8 cellular contexts compared by ENCODE assay signal in the genomic region with DNA sequence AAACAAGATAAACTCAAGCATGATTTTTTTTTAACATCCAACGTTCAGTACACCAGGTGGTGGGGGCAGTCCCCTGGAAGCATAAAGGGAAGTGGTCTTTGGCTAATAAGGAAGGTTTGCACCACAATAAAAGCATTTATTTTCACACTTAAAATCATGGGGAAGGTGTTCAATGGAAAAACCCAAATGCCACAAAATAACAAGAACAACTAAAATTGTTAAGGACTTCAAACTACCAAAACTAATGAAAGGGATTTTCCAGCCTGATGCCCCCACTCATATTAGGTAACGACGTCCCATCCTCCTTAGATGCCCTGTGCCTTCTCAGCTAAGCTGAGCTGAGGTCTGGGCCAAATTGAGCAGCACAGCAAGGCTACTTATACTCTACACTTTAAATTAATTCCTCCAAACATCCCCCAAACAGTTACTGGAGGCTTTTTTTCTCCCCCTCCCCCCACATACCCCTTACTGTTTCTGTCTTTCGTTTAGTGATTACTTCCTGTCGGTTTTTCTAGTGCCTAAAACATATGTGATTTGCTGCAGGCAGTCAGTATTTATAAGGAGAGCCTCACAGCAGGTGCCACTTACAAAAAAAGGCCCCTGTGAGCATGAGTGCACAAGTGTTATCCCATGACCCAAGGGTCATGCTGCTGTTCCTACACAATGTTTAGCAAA.
A peak's percentile ranks its signal among the peaks of the same experiment; 100 is the strongest.
DNase-seq lines count a peak whose midpoint lies in the region; ATAC-seq, FAIRE-seq and TF ChIP-seq lines count a peak whose summit lies in the region.

No MANE protein-coding gene starts in this region.

- BruUV-seq in HepG2 (replicated peaks; lab: Mats Ljungman, UMichigan): no TSS peak

- TF ChIP-seq EP300 in HepG2 (IDR thresholded peaks at IDR 0.05; ENCODE audit: low read depth in 2 of 2, low read length in 2 of 2) (no peak), HepG2 (CRISPR knock-in tag; IDR thresholded peaks at IDR 0.05; ENCODE audit: borderline replicate concordance) (no peak)

- in situ Hi-C loops in HepG2 (cut with HindIII; ENCODE audit: extremely low pct_ligation_motif_present, low pct_unique_long_range_greater_than_20kb): no loop called here

- TF ChIP-seq CTCF in thyroid gland (IDR thresholded peaks at IDR 0.05) (no peak), hepatocyte (IDR thresholded peaks at IDR 0.05; ENCODE audit: poor library complexity) (no peak), HepG2 (CRISPR knock-in tag; IDR thresholded peaks at IDR 0.05) (no peak)

- H3K4me1 ChIP-seq in thyroid gland (no peaks in the 10 kb centered on the region), hepatocyte (ENCODE audit: insufficient read depth) (no peaks in the 10 kb centered on the region), HepG2 (ENCODE audit: insufficient read depth, low read length) (peaks cover 4% of the 10 kb centered on the region)

- POLR2A ChIA-PET in HepG2 (lab: Yijun Ruan, JAX): no interaction called here

- ATAC-seq in GM18909 (IDR thresholded peaks at IDR 0.05; ENCODE audit: poor library complexity, unreplicated experiment): peak; percentile 77
- peak; percentile 72 for ATAC-seq in HG02642 (IDR thresholded peaks at IDR 0.05; ENCODE audit: poor library complexity, unreplicated experiment)
- peak; percentile 74 for ATAC-seq in memory B cell (ENCODE audit: low read depth)
- ATAC-seq in HepG2: no peak

- TF ChIP-seq POLR2A in thyroid gland (IDR thresholded peaks at IDR 0.05) (no peak), HepG2 (IDR thresholded peaks at IDR 0.05; ENCODE audit: insufficient read depth in 1 of 2, low read depth in 2 of 2, low read length in 2 of 2) (no peak)

- H3K4me2 ChIP-seq in hepatocyte: no peak overlapping the region
- H3K4me2 ChIP-seq in HepG2 (ENCODE audit: low read depth, low read length): no peak overlapping the region

- 55 to 56% methylated on average over 5 of the region's 5 CpGs for WGBS in thyroid gland, 2 donors
- WGBS in hepatocyte (ENCODE audit: low lambda C conversion rate, missing lambda C conversion rate): 39% methylated on average over 5 of the region's 5 CpGs
- WGBS in HepG2 (ENCODE audit: low lambda C conversion rate): 37% methylated on average over 5 of the region's 5 CpGs

- H3K36me3 ChIP-seq in thyroid gland: no peaks in the 10 kb centered on the region
- H3K36me3 ChIP-seq in hepatocyte (replicated peaks; ENCODE audit: insufficient read depth, low read depth): no peaks in the 10 kb centered on the region
- no peaks in the 10 kb centered on the region for H3K36me3 ChIP-seq in HepG2 (replicated peaks in 1 of 2; ENCODE audit: control insufficient read depth in 1 of 2, insufficient read depth in 2 of 2, low read length in 2 of 2)

- CTCF ChIA-PET in HepG2 (lab: Yijun Ruan, JAX; ENCODE audit: low intra/inter-chr PET ratio, low total read pairs): no interaction called here

- H3K27me3 ChIP-seq in thyroid gland: no peaks in the 10 kb centered on the region
- H3K27me3 ChIP-seq in hepatocyte: no peaks in the 10 kb centered on the region
- H3K27me3 ChIP-seq in HepG2 (ENCODE audit: control insufficient read depth in 1 of 2, insufficient read depth in 2 of 2, low read length in 2 of 2): no peaks in the 10 kb centered on the region

- peaks cover 29% of the 10 kb centered on the region for H3K4me1 Mint-ChIP-seq in memory B cell

- no peak overlapping the region for H3K9ac ChIP-seq in HepG2 (ENCODE audit: insufficient read depth, low read depth, low read length)

- H3K27ac Mint-ChIP-seq in memory B cell: peak overlapping the region; percentile 93

- H3K9me3 ChIP-seq in thyroid gland (no peaks in the 10 kb centered on the region), hepatocyte (ENCODE audit: low read depth) (no peaks in the 10 kb centered on the region), HepG2 (ENCODE audit: low read length) (no peaks in the 10 kb centered on the region)

- no peaks in the 10 kb centered on the region for H3K79me2 ChIP-seq in hepatocyte
- H3K79me2 ChIP-seq in HepG2 (ENCODE audit: insufficient read depth, low read length): no peaks in the 10 kb centered on the region

- H3K27ac ChIP-seq in thyroid gland: no peak overlapping the region
- no peak overlapping the region for H3K27ac ChIP-seq in hepatocyte
- H3K27ac ChIP-seq in HepG2 (ENCODE audit: extremely low read length, insufficient read depth, low read length): no peak overlapping the region

- intact Hi-C loops in thyroid gland (cut with DNase I) (no loop called here), HepG2 (cut with micrococcal nuclease; ENCODE audit: unreplicated experiment) (no loop called here)

- peak overlapping the region; percentile 72 for H3K4me3 Mint-ChIP-seq in memory B cell

- no peak for FAIRE-seq in HepG2 (lab: Jason Lieb, UNC)

- H3K4me3 ChIP-seq in thyroid gland (replicated peaks in 1 of 3): no peak overlapping the region
- no peak overlapping the region for H3K4me3 ChIP-seq in hepatocyte
- no peak overlapping the region for H3K4me3 ChIP-seq in HepG2 (replicated peaks in 1 of 3; ENCODE audit: insufficient read depth in 1 of 3, low read depth in 2 of 3, low read length in 3 of 3)

- no peak overlapping the region for H2AFZ ChIP-seq in hepatocyte
- no peak overlapping the region for H2AFZ ChIP-seq in HepG2 (ENCODE audit: low read length)

- H4K20me1 ChIP-seq in hepatocyte (ENCODE audit: insufficient read depth, poor library complexity, severe bottlenecking) (no peaks in the 10 kb centered on the region), HepG2 (ENCODE audit: insufficient read depth, low read length) (no peaks in the 10 kb centered on the region)

- H3K27me3 Mint-ChIP-seq in memory B cell: no peaks in the 10 kb centered on the region

- no peaks in the 10 kb centered on the region for H3K9me2 ChIP-seq in hepatocyte (replicated peaks; ENCODE audit: insufficient read depth)

- H3K9me3 Mint-ChIP-seq in memory B cell: no peaks in the 10 kb centered on the region

- no peaks in the 10 kb centered on the region for H3K36me3 Mint-ChIP-seq in memory B cell

- TF ChIP-seq RAD21 in HepG2 (CRISPR knock-in tag; IDR thresholded peaks at IDR 0.05): no peak

- DNase-seq in MV-4-11 (lab: John Stamatoyannopoulos, UW) (peak; percentile 11), memory B cell (ENCODE audit: low spot score in 2 of 2) (peak in 1 of 2 donors; percentile 25), thyroid gland (no peak), hepatocyte (ENCODE audit: low spot score) (no peak), HepG2 (ENCODE audit: low spot score) (no peak), activated gamma-delta T cell (lab: John Stamatoyannopoulos, UW) (no peak)

TF ChIP-seq in HepG2, 621 proteins besides CTCF, POLR2A, EP300 and RAD21 (continues in another document):
- TF ChIP-seq HNF4A (CRISPR knock-in tag; IDR thresholded peaks at IDR 0.05): no peak
- TF ChIP-seq ZBTB49 (CRISPR knock-in tag; IDR thresholded peaks at IDR 0.05; ENCODE audit: borderline replicate concordance): no peak
- no peak for TF ChIP-seq ZNF891 (CRISPR knock-in tag; IDR thresholded peaks at IDR 0.05)
- no peak for TF ChIP-seq ZNF770 (CRISPR knock-in tag; IDR thresholded peaks at IDR 0.05)
- TF ChIP-seq, protein P1, sequence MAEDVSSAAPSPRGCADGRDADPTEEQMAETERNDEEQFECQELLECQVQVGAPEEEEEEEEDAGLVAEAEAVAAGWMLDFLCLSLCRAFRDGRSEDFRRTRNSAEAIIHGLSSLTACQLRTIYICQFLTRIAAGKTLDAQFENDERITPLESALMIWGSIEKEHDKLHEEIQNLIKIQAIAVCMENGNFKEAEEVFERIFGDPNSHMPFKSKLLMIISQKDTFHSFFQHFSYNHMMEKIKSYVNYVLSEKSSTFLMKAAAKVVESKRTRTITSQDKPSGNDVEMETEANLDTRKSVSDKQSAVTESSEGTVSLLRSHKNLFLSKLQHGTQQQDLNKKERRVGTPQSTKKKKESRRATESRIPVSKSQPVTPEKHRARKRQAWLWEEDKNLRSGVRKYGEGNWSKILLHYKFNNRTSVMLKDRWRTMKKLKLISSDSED (CRISPR knock-in tag; IDR thresholded peaks at IDR 0.05): no peak
- TF ChIP-seq ZNF589 (CRISPR knock-in tag; conservative IDR thresholded peaks at IDR 0.05): no peak
- no peak for TF ChIP-seq ZNF780A (CRISPR knock-in tag; IDR thresholded peaks at IDR 0.05)
- no peak for TF ChIP-seq ZMYM2 (CRISPR knock-in tag; IDR thresholded peaks at IDR 0.05)
- no peak for TF ChIP-seq ADNP (CRISPR knock-in tag; IDR thresholded peaks at IDR 0.05)
- no peak for TF ChIP-seq CENPT (CRISPR knock-in tag; IDR thresholded peaks at IDR 0.05; ENCODE audit: low read depth)
- no peak for TF ChIP-seq TCF7 (IDR thresholded peaks at IDR 0.05; ENCODE audit: low read depth)
- TF ChIP-seq PHF21A (CRISPR knock-in tag; IDR thresholded peaks at IDR 0.05): no peak
